Comparison of ENCODE assay signal across 8 cellular contexts in genomic region chr7:47968852-47969774, GRCh38. TPM values are rescaled to one million over a fixed set of nuclear protein-coding genes. Genes with fewer than 3 reads are reported as not detected.
DNase-seq lines count a peak whose midpoint lies in the region; ATAC-seq, FAIRE-seq and TF ChIP-seq lines count a peak whose summit lies in the region.

No MANE protein-coding gene starts in this region.

- intact Hi-C loops in head of caudate nucleus (cut with DNase I) = no loop called here

- H3K27ac Mint-ChIP-seq in activated naive CD4-positive, alpha-beta T cell treated with anti-CD3 and anti-CD28 coated beads, Interleukin-2, amount 50 U/mL, for 72 hours = peak overlapping the region; percentile 26 to 51

- DNase-seq in D721Med (ENCODE audit: insufficient read length, low spot score) = peak; percentile 58
- peak; percentile 45 for DNase-seq in HT1080 (ENCODE audit: low read depth)
- DNase-seq in RKO (ENCODE audit: low spot score) = peak; percentile 64
- peak in 1 of 2 donors; percentile 58 for DNase-seq in activated naive CD4-positive, alpha-beta T cell treated with anti-CD3 and anti-CD28 coated beads, Interleukin-2, amount 50 U/mL, for 72 hours (ENCODE audit: low spot score in 2 of 2)
- peak in 41 of 42 donors; percentile 34 to 86 (median 69) for DNase-seq in head of caudate nucleus
- DNase-seq in pulmonary artery endothelial cell (ENCODE audit: low read depth, low spot score) = peak; percentile 69

- peaks cover 41 to 43% of the 10 kb centered on the region in 2 donors for H3K36me3 Mint-ChIP-seq in activated naive CD4-positive, alpha-beta T cell treated with anti-CD3 and anti-CD28 coated beads, Interleukin-2, amount 50 U/mL, for 72 hours

- peak; percentile 59 for TF ChIP-seq CTCF in D721Med (IDR thresholded peaks at IDR 0.05; ENCODE audit: insufficient read depth, missing control alignments)

- peak; percentile 71 for FAIRE-seq in D721Med (lab: Jason Lieb, UNC)

- no peaks in the 10 kb centered on the region for H3K9me3 Mint-ChIP-seq in activated naive CD4-positive, alpha-beta T cell treated with anti-CD3 and anti-CD28 coated beads, Interleukin-2, amount 50 U/mL, for 72 hours

- ATAC-seq in GM19463 (IDR thresholded peaks at IDR 0.05; ENCODE audit: unreplicated experiment) (peak; percentile 87), HG03039 (IDR thresholded peaks at IDR 0.05; ENCODE audit: unreplicated experiment) (no peak)
- ATAC-seq in activated naive CD4-positive, alpha-beta T cell treated with anti-CD3 and anti-CD28 coated beads, Interleukin-2, amount 50 U/mL, for 72 hours = peak; percentile 51 to 76

RNA-seq across cellular contexts. Expression of gene HUS1, which starts 10.3 kb away (rescaled TPM):
- total RNA-seq in HT1080 (2014; rRNA removed; shearing (Covaris generic)) = 10.1 and 14.4 TPM in 2 replicates
- 14.9 and 18.3 TPM in 2 replicates for polyA plus RNA-seq in HT1080 (2015; cell fraction: cytosol; rRNA removed)
- polyA plus RNA-seq in HT1080 (2015; cell fraction: nucleus; rRNA removed) = 21.5 and 27.1 TPM in 2 replicates
- 10 to 100 TPM; 33.7 to 76.2 TPM for total RNA-seq in activated naive CD4-positive, alpha-beta T cell treated with anti-CD3 and anti-CD28 coated beads, Interleukin-2, amount 50 U/mL, for 72 hours
- 19.2 and 28.5 TPM in 2 replicates for total RNA-seq in pulmonary artery endothelial cell

RNA-seq across cellular contexts. Expression of gene PKD1L1, which starts 20.8 kb away (rescaled TPM):
- total RNA-seq in HT1080 (2014; rRNA removed; shearing (Covaris generic)) = 0.55 TPM in 1 of 2 replicates, not detected in the other
- polyA plus RNA-seq in HT1080 (2015; cell fraction: cytosol; rRNA removed) = 0.01 TPM in 1 of 2 replicates, not detected in the other
- polyA plus RNA-seq in HT1080 (2015; cell fraction: nucleus; rRNA removed) = 0.07 TPM in 2 replicates
- total RNA-seq in activated naive CD4-positive, alpha-beta T cell treated with anti-CD3 and anti-CD28 coated beads, Interleukin-2, amount 50 U/mL, for 72 hours = under 1 TPM; 0.05 to 0.14 TPM
- total RNA-seq in pulmonary artery endothelial cell = 1.1 and 2.1 TPM in 2 replicates

RNA-seq across cellular contexts. Expression of gene SUN3, which starts 59.8 kb away (rescaled TPM):
- not detected in 2 replicates for total RNA-seq in HT1080 (2014; rRNA removed; shearing (Covaris generic))
- polyA plus RNA-seq in HT1080 (2015; cell fraction: cytosol; rRNA removed) = not detected in 2 replicates
- not detected in 2 replicates for polyA plus RNA-seq in HT1080 (2015; cell fraction: nucleus; rRNA removed)
- not detected for total RNA-seq in activated naive CD4-positive, alpha-beta T cell treated with anti-CD3 and anti-CD28 coated beads, Interleukin-2, amount 50 U/mL, for 72 hours
- total RNA-seq in pulmonary artery endothelial cell = not detected in 2 replicates
